In the genomic region with DNA sequence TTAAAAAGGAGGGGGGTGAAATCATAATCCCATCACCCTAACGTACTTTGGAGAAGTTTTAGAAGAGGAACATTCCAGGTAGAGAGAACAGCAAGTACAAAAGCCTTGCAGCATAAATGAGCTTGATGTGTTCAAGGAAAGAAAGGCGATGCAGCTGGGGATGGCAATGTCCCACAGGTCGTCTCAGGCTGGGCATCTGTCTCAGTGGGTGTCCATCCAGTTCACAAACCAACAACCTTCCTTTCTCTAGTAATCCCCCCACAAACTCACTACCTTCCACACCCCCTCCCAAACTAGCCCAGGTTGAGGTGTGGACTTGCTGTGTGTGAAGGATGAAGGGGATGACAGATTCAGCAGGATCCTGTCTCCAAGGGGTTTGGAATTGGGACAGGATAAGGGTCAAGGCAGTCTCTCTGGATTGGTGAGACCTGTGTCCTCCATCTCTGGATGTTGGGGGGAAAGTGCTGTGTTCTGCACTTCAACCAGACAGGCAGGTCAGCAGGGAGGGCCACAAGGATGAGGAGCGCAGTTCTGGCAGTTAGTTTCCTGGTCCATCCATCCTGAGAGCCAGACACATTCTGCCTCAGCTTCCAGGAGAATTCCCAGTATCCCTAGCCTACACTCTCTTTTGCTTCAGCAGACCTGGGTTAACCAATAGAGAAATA, we compare ENCODE assay signal across 27 cellular contexts. TPM values are rescaled to one million over a fixed set of nuclear protein-coding genes. Genes with fewer than 3 reads are reported as not detected.
"Had no signal": no experiment of that assay in that cellular context is flagged by ENCODE, and none has a peak within 500 bp of the region (broad histone marks: within the 10 kb centered on the region; RNA-seq: fewer than 3 reads in every experiment).

No MANE protein-coding gene starts in this region.

- FAIRE-seq: astrocyte had no signal

- H3K4me2 ChIP-seq: SK-N-SH had no signal

- H3K4me1 ChIP-seq: SJCRH30 had no signal

- H3K9ac ChIP-seq: SK-N-SH had no signal

- H3K36me3 Mint-ChIP-seq: activated naive CD8-positive, alpha-beta T cell; brain had no signal

- H3K9me3 Mint-ChIP-seq: activated B cell treated with CpG ODN at 0.5 μM for 24 hours; activated CD4-positive, alpha-beta T cell treated with anti-CD3 and anti-CD28 coated beads, Interleukin-2, amount 10 ng/mL, durations not matched to agents 24 days and 14 days; activated naive CD4-positive, alpha-beta T cell treated with anti-CD3 and anti-CD28 coated beads for 36 hours had no signal

- H3K4me3 Mint-ChIP-seq: activated B cell treated with CpG ODN at 0.5 μM for 24 hours had no signal

- H3K36me3 ChIP-seq: SJCRH30 had no signal

- H3K27me3 ChIP-seq: SJCRH30 had no signal

- H3K4me3 ChIP-seq: SJCRH30 had no signal

- ATAC-seq: Panc1, Right ventricle myocardium inferior had no signal

- H3K27ac Mint-ChIP-seq: activated B cell treated with CpG ODN at 0.5 μM for 24 hours; activated CD4-positive, alpha-beta T cell treated with anti-CD3 and anti-CD28 coated beads, Interleukin-2, amount 10 ng/mL, durations not matched to agents 24 days and 14 days; activated naive CD4-positive, alpha-beta T cell treated with anti-CD3 and anti-CD28 coated beads for 36 hours; activated naive CD8-positive, alpha-beta T cell; brain had no signal

- H3K27ac ChIP-seq: SJCRH30 had no signal

- DNase-seq: activated B cell treated with CpG ODN at 0.5 μM for 24 hours; activated CD4-positive, alpha-beta T cell treated with anti-CD3 and anti-CD28 coated beads for 1 hour; activated CD4-positive, alpha-beta T cell treated with anti-CD3 and anti-CD28 coated beads, Interleukin-2, amount 10 ng/mL, durations not matched to agents 24 days and 14 days; activated CD4-positive, alpha-beta T cell treated with anti-CD3 and anti-CD28 coated beads, Interleukin-2, amount 50 U/mL, for 48 hours; activated naive CD4-positive, alpha-beta T cell treated with anti-CD3 and anti-CD28 coated beads for 36 hours; activated T-cell treated with anti-CD3 and anti-CD28 coated beads, Interleukin-2, amount 50 U/mL, for 48 hours; amygdala; IMR-90; KBM-7; NCI-H1048; NCI-H1417; NCI-H2029; NCI-H2107; NCI-H2171 treated with DMSO at 0.1 percent for 48 hours; NCI-H345; NCI-H510A; NCI-H526 treated with DMSO at 0.1 percent for 48 hours; NCI-H82; OCI-M1; RPMI8226; SJCRH30; SK-N-SH had no signal

- H3K9me3 ChIP-seq: SJCRH30, SK-N-SH had no signal

RNA-seq across cellular contexts. Expression of gene ESYT3, which starts 1.7 kb away (rescaled TPM):
- total RNA-seq: activated B cell treated with CpG ODN at 0.5 μM for 24 hours had no signal
